ENCODE assay signal across 8 cellular contexts in genomic region chr14:22982477-22983245, GRCh38. TPM values are rescaled to one million over a fixed set of nuclear protein-coding genes. Genes with fewer than 3 reads are reported as not detected.
DNase-seq lines count a peak whose midpoint lies in the region; ATAC-seq, FAIRE-seq and TF ChIP-seq lines count a peak whose summit lies in the region.

AJUBA (minus strand) TSS chr14:22982551; CDS start chr14:22982266, 285 bp downstream.

- no peak within 1 kb of the TSS for H3K27ac Mint-ChIP-seq in central memory CD8-positive, alpha-beta T cell (ENCODE audit: low read depth)

- peaks cover 6 to 24% of the 10 kb centered on the region in 2 experiments for H3K36me3 ChIP-seq in keratinocyte (ENCODE audit: control insufficient read depth in 2 of 2, extremely low read depth in 1 of 2, insufficient read depth in 2 of 2, low read length in 2 of 2)

- H3K36me3 Mint-ChIP-seq in central memory CD8-positive, alpha-beta T cell (ENCODE audit: insufficient read depth): peaks cover 2% of the 10 kb centered on the region

- dilution Hi-C loops in keratinocyte (cut with MboI; ENCODE audit: extremely low pct_ligation_motif_present, low sequenced_read_pairs): no loop called here

- H3K4me2 ChIP-seq in keratinocyte (ENCODE audit: control insufficient read depth, extremely low read depth, insufficient read depth, low read depth, low read length): peak within 1 kb of the TSS; percentile 91

- H3K9me1 ChIP-seq in keratinocyte (ENCODE audit: control insufficient read depth, extremely low read depth, insufficient read depth, low read length): no peaks in the 10 kb centered on the region

- no peaks in the 10 kb centered on the region for H3K9me3 ChIP-seq in keratinocyte (ENCODE audit: control insufficient read depth, low read depth, low read length)

- H3K79me2 ChIP-seq in keratinocyte (ENCODE audit: control insufficient read depth, insufficient read depth, low read length): peaks cover 46% of the 10 kb centered on the region

- ATAC-seq in activated CD4-positive, CD25-positive, alpha-beta regulatory T cell treated with anti-CD3 and anti-CD28 coated beads, Interleukin-2, amount 50 U/mL, for 24 hours: peak; percentile 58 to 71
- ATAC-seq in central memory CD8-positive, alpha-beta T cell (replicated peaks; ENCODE audit: extremely low read depth, poor library complexity, severe bottlenecking): peak; percentile 58
- no peak for ATAC-seq in GM19467 (IDR thresholded peaks at IDR 0.05; ENCODE audit: unreplicated experiment)

- peak within 1 kb of the TSS; percentile 95 for H2AFZ ChIP-seq in keratinocyte (ENCODE audit: control insufficient read depth, low read length)

- H3K4me3 ChIP-seq in AG04449 (ENCODE audit: low read depth, low read length) (peak within 1 kb of the TSS; percentile 91), keratinocyte (ENCODE audit: control insufficient read depth in 2 of 3, extremely low read depth in 1 of 3, insufficient read depth in 2 of 3, low read depth in 1 of 3, low read length in 3 of 3) (peak within 1 kb of the TSS; percentile 77 to 99 (median 80))

- no peaks in the 10 kb centered on the region for H4K20me1 ChIP-seq in keratinocyte (ENCODE audit: control insufficient read depth, extremely low read depth, insufficient read depth, low read length)

- TF ChIP-seq CTCF in AG04449 (IDR thresholded peaks at IDR 0.05; ENCODE audit: insufficient read depth, low read length, missing control alignments) (no peak), keratinocyte (optimal IDR thresholded peaks at IDR 0.05 in 1 of 3, IDR thresholded peaks at IDR 0.05 in 1 of 3, conservative IDR thresholded peaks at IDR 0.05 in 1 of 3; ENCODE audit: extremely low read depth in 1 of 3, insufficient read depth in 2 of 3, low read length in 3 of 3) (no peak)

- FAIRE-seq in keratinocyte (lab: Jason Lieb, UNC): no peak

- POLR2A ChIA-PET in AG04449 (lab: Yijun Ruan, JAX): interaction anchor here (0.5 to 3.4 kb wide), 10 partner anchors 10 to 113 kb away, joined by 3 to 24 read pairs (median 6); partner anchors contain the start of genes ACIN1, C14orf119, HAUS4 and PRMT5

- H3K4me1 Mint-ChIP-seq in central memory CD8-positive, alpha-beta T cell: no peaks in the 10 kb centered on the region

- H3K27ac ChIP-seq in keratinocyte (ENCODE audit: control insufficient read depth, insufficient read depth, low read length): peak within 1 kb of the TSS; percentile 91

- DNase-seq in AG04449 (ENCODE audit: low read depth, low spot score) (peak; percentile 62), GM19238 (ENCODE audit: insufficient read length, low spot score) (peak; percentile 85), NCI-H2029 (lab: John Stamatoyannopoulos, UW) (peak; percentile 87), keratinocyte (ENCODE audit: low read depth, low spot score) (no peak)
- peak; percentile 35 to 50 for DNase-seq in central memory CD8-positive, alpha-beta T cell (ENCODE audit: low spot score in 2 of 2)
- peak; percentile 73 for DNase-seq in stimulated activated CD4-positive, alpha-beta T cell treated with anti-CD3 and anti-CD28 coated beads, Interleukin-12 subunit alpha, Interleukin-12 subunit beta, amount 100 ng/mL, for 4 hours

- no peaks in the 10 kb centered on the region for H3K27me3 ChIP-seq in keratinocyte (ENCODE audit: control insufficient read depth, extremely low read depth, insufficient read depth, low read length)

- CTCF ChIA-PET in AG04449 (lab: Yijun Ruan, JAX): interaction anchor here (0.7 to 32.7 kb wide), 26 partner anchors 8 to 427 kb away, joined by 3 to 1423 read pairs (median 7); partner anchors contain the start of genes CDH24, HAUS4, PRMT5 and PSMB11

- peaks cover 18% of the 10 kb centered on the region for H3K4me1 ChIP-seq in keratinocyte (ENCODE audit: control insufficient read depth, extremely low read depth, insufficient read depth, low read length)

- no peak within 1 kb of the TSS for H3K4me3 Mint-ChIP-seq in central memory CD8-positive, alpha-beta T cell

- peak within 1 kb of the TSS; percentile 92 for H3K9ac ChIP-seq in keratinocyte (ENCODE audit: control insufficient read depth, extremely low read depth, insufficient read depth, low read length)

- H3K27me3 Mint-ChIP-seq in central memory CD8-positive, alpha-beta T cell: peaks cover 6% of the 10 kb centered on the region

- H3K9me3 Mint-ChIP-seq in central memory CD8-positive, alpha-beta T cell: no peaks in the 10 kb centered on the region

RNA-seq across cellular contexts. Expression of gene AJUBA, which starts in this region (rescaled TPM):
- polyA plus RNA-seq in keratinocyte: 128 to 206 TPM (median 157 TPM) in 3 replicates
- polyA plus RNA-seq in keratinocyte (2011; ENCODE audit: low read depth): 22.0 TPM
- polyA plus RNA-seq in keratinocyte (2011; cell fraction: cytosol; rRNA removed): 81.7 and 183 TPM in 2 replicates
- polyA plus RNA-seq in keratinocyte (2011; cell fraction: nucleus; rRNA removed): 187 and 224 TPM in 2 replicates
- 93.6 and 129 TPM in 2 replicates for polyA plus RNA-seq in keratinocyte (2012; ENCODE audit: low replicate concordance)
- 310 to 512 TPM (median 327 TPM) in 3 replicates for polyA minus RNA-seq in keratinocyte
- polyA minus RNA-seq in keratinocyte (2011; cell fraction: cytosol; rRNA and poly(A)+ RNA removed): 141 TPM
- polyA minus RNA-seq in keratinocyte (2011; cell fraction: nucleus; rRNA and poly(A)+ RNA removed): 116 and 187 TPM in 2 replicates
